ENCODE assay signal across 8 cellular contexts in genomic region chr6:42890311-42891198, GRCh38. TPM values are rescaled to one million over a fixed set of nuclear protein-coding genes. Genes with fewer than 3 reads are reported as not detected.
DNase-seq lines count a peak whose midpoint lies in the region; ATAC-seq and TF ChIP-seq lines count a peak whose summit lies in the region.

No MANE protein-coding gene starts in this region.

- H3K27ac ChIP-seq in HUES48 (ENCODE audit: low read depth, low read length) (peak overlapping the region; percentile 100), OCI-LY1 (ENCODE audit: low read depth, low read length, poor library complexity, severe bottlenecking) (peak overlapping the region; percentile 75)

- H3K9me3 ChIP-seq in Caco-2 (no peaks in the 10 kb centered on the region), HUES48 (ENCODE audit: control insufficient read depth, insufficient read depth, low read length) (no peaks in the 10 kb centered on the region), OCI-LY1 (ENCODE audit: low read length) (no peaks in the 10 kb centered on the region), mononuclear cell (ENCODE audit: low read depth, low read length) (no peaks in the 10 kb centered on the region)

- H3K4me3 Mint-ChIP-seq in Caco-2 (ENCODE audit: unreplicated experiment) = peak overlapping the region; percentile 94

- H3K27ac Mint-ChIP-seq in Caco-2 (ENCODE audit: unreplicated experiment) = peak overlapping the region; percentile 89

- H3K27me3 ChIP-seq in Caco-2 (replicated peaks; ENCODE audit: control insufficient read depth, insufficient read depth, low read length) (no peaks in the 10 kb centered on the region), HUES48 (ENCODE audit: control insufficient read depth, insufficient read depth, low read length) (no peaks in the 10 kb centered on the region), OCI-LY1 (ENCODE audit: insufficient read depth, low read length) (no peaks in the 10 kb centered on the region), mononuclear cell (ENCODE audit: insufficient read depth, low read length) (no peaks in the 10 kb centered on the region)

- no peaks in the 10 kb centered on the region for H3K27me3 Mint-ChIP-seq in Caco-2 (ENCODE audit: insufficient read depth, unreplicated experiment)

- TF ChIP-seq CTCF in Caco-2 (IDR thresholded peaks at IDR 0.05; ENCODE audit: insufficient read depth in 1 of 2, low read depth in 1 of 2, low read length in 1 of 2, severe bottlenecking in 1 of 2, unreplicated experiment in 1 of 2) = no peak
- no peak for TF ChIP-seq CTCF in OCI-LY1 (IDR thresholded peaks at IDR 0.05; ENCODE audit: low read length)
- TF ChIP-seq CTCF in epithelial cell of esophagus (IDR thresholded peaks at IDR 0.05; ENCODE audit: insufficient read depth, low read depth, low read length, missing control alignments) = no peak

- H3K4me1 Mint-ChIP-seq in Caco-2 (ENCODE audit: low read depth, unreplicated experiment) = peaks cover 15% of the 10 kb centered on the region

- H3K9ac ChIP-seq in HUES48 (ENCODE audit: low read depth, low read length) = peak overlapping the region; percentile 95
- H3K9ac ChIP-seq in OCI-LY1 (ENCODE audit: low read length) = peak overlapping the region; percentile 84

- peaks cover 6% of the 10 kb centered on the region; the same call in 1 of the 2 replicates for H3F3A ChIP-seq in OCI-LY1 (ENCODE audit: insufficient read depth, low read length)

- DNase-seq in Caco-2 (peak; percentile 95 to 96), activated T-cell treated with anti-CD3 and anti-CD28 coated beads for 24 hours (ENCODE audit: low read depth) (peak; percentile 87), epithelial cell of esophagus (ENCODE audit: low read depth) (peak; percentile 99)
- peak; percentile 68 to 78 for DNase-seq in stimulated activated CD8-positive, alpha-beta memory T cell treated with anti-CD3 and anti-CD28 coated beads, Interleukin-2, amount 100 ng/mL, for 1 hour (ENCODE audit: low read depth in 2 of 2)

- H3K36me3 ChIP-seq in Caco-2 (ENCODE audit: control insufficient read depth, insufficient read depth, low read length) (no peaks in the 10 kb centered on the region; the same call in 1 of the 2 replicates), HUES48 (ENCODE audit: control insufficient read depth, insufficient read depth, low read length) (peaks cover 21% of the 10 kb centered on the region), OCI-LY1 (ENCODE audit: insufficient read depth, low read length) (peaks cover 21% of the 10 kb centered on the region)

- H3K4me3 ChIP-seq in Caco-2 (ENCODE audit: low read depth, low read length) (peak overlapping the region; percentile 73), HUES48 (ENCODE audit: low read depth, low read length) (peak overlapping the region; percentile 85), OCI-LY1 (ENCODE audit: low read depth, low read length, poor library complexity, severe bottlenecking) (peak overlapping the region; percentile 77), epithelial cell of esophagus (ENCODE audit: low read length) (peak overlapping the region; percentile 86), mononuclear cell (ENCODE audit: low read length) (peak overlapping the region; percentile 95)

- CTCF ChIA-PET in Caco-2 (lab: Charles Lee) = interaction anchor here (0.6 to 1.0 kb wide), 2 partner anchors 11 to 216 kb away, joined by 4 to 9 read pairs; partner anchors contain the start of gene RPL7L1

- ATAC-seq in GM21381 (IDR thresholded peaks at IDR 0.05; ENCODE audit: unreplicated experiment) = peak; percentile 89

- BruUV-seq in Caco-2 (replicated peaks; lab: Mats Ljungman, UMichigan) = TSS peak; percentile 89

- POLR2A ChIA-PET in Caco-2 (lab: Charles Lee) = interaction anchor here (0.5 to 1.9 kb wide), 7 partner anchors 11 to 230 kb away, joined by 3 to 13 read pairs (median 4); partner anchors contain the start of genes CNPY3, CUL7, KLHDC3 and RPL7L1

- peaks cover 44% of the 10 kb centered on the region for H3K36me3 Mint-ChIP-seq in Caco-2 (ENCODE audit: insufficient read depth, unreplicated experiment)

- peak overlapping the region; percentile 29; the same call in 1 of the 2 replicates for H2AFZ ChIP-seq in OCI-LY1 (ENCODE audit: low read length)

- H3K79me2 ChIP-seq in OCI-LY1 (ENCODE audit: insufficient read depth, low read length) = no peaks in the 10 kb centered on the region

- no peaks in the 10 kb centered on the region for H3K9me3 Mint-ChIP-seq in Caco-2 (ENCODE audit: unreplicated experiment)

- H4K20me1 ChIP-seq in OCI-LY1 (ENCODE audit: insufficient read depth, low read length) = no peaks in the 10 kb centered on the region

- intact Hi-C loops in Caco-2 (cut with micrococcal nuclease; ENCODE audit: unreplicated experiment) = loop anchor here (1.0 to 5.0 kb wide), 2 partner anchors 11 to 143 kb away; partner anchors contain the start of genes RPL7L1 and TBCC

- H3K4me1 ChIP-seq in Caco-2 (0 out of 2 replicates have a peak, but pooled peaks cover 5% of the 10 kb centered on the region), HUES48 (ENCODE audit: control insufficient read depth, insufficient read depth, low read length) (0 out of 2 replicates have a peak, but pooled peaks cover 7% of the 10 kb centered on the region), OCI-LY1 (ENCODE audit: insufficient read depth, low read length, severe bottlenecking) (peaks cover 48% of the 10 kb centered on the region), mononuclear cell (ENCODE audit: insufficient read depth, low read length) (peaks cover 27% of the 10 kb centered on the region)

- H3K9me2 ChIP-seq in OCI-LY1 (ENCODE audit: low read depth, low read length) = no peaks in the 10 kb centered on the region

- peak overlapping the region; percentile 92 for H3K4me2 ChIP-seq in OCI-LY1 (ENCODE audit: low read length)

RNA-seq across cellular contexts. Expression of gene RPL7L1, which starts 11.1 kb away (rescaled TPM):
- total RNA-seq in Caco-2 (2022) (103 and 110 TPM in 2 replicates), mononuclear cell (64.2 TPM)

RNA-seq across cellular contexts. Expression of gene PTCRA, which starts 25.3 kb away (rescaled TPM):
- total RNA-seq in Caco-2 (2022) = not detected in 2 replicates
- total RNA-seq in mononuclear cell = 6.9 TPM

RNA-seq across cellular contexts. Expression of gene CNPY3, which starts 38.7 kb away (rescaled TPM):
- 49.2 and 56.1 TPM in 2 replicates for total RNA-seq in Caco-2 (2022)
- 77.1 TPM for total RNA-seq in mononuclear cell

Comparison
In these comparisons a context has a peak if more than half of its experiments do, and no peak if none do; other contexts are left out.
1. Peak in every context shown above with its lines: DNase-seq, ATAC-seq, H3K4me3 ChIP-seq and H3K27ac ChIP-seq.